In the genomic region with DNA sequence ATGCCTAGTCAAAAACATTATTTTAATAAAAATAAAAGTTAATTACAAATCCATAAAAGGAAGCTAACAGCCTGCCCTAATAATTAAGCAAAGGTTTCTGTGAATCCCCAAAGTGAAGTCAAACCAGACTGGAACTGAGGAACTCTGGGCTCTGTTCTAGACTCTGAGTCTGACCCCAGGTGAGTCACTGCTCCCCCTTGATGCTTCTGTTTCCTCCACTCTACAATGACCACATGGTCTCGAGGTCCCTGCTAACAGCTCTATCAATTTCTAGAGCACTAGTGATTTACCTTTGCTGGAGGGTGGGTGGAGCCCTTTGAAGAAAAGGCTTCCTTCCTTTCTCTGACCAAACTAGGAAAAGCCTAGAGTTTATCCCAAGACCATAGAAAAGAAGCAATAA, we compare ENCODE assay signal across 16 cellular contexts. TPM values are rescaled to one million over a fixed set of nuclear protein-coding genes. Genes with fewer than 3 reads are reported as not detected.
A peak's percentile ranks its signal among the peaks of the same experiment; 100 is the strongest.
DNase-seq lines count a peak whose midpoint lies in the region; ATAC-seq and TF ChIP-seq lines count a peak whose summit lies in the region.
"Had no signal": no experiment of that assay in that cellular context is flagged by ENCODE, and none has a peak within 500 bp of the region (broad histone marks: within the 10 kb centered on the region; RNA-seq: fewer than 3 reads in every experiment).

No MANE protein-coding gene starts in this region.

- H3F3A ChIP-seq in GM23338 (replicated peaks; ENCODE audit: low read depth): no peaks in the 10 kb centered on the region

- H2AFZ ChIP-seq in GM23338: no peak overlapping the region

- H4K20me1 ChIP-seq in GM23338 (replicated peaks; ENCODE audit: insufficient read depth): peaks cover 51% of the 10 kb centered on the region

- H3K79me2 ChIP-seq in GM23338 (replicated peaks; ENCODE audit: insufficient read depth): peaks cover 96% of the 10 kb centered on the region

- H3K27ac Mint-ChIP-seq in CD14-positive monocyte: peak overlapping the region in 5 of 7 donors; percentile 41 to 99 (median 88)
- no peak overlapping the region for H3K27ac Mint-ChIP-seq in GM23338
- H3K27ac Mint-ChIP-seq in activated CD8-positive, alpha-beta T cell treated with anti-CD3 and anti-CD28 coated beads, Interleukin-2, amount 10 ng/mL, durations not matched to agents 7 days and 5 days: peak overlapping the region; percentile 53

- CTCF ChIA-PET in activated CD8-positive, alpha-beta T cell treated with anti-CD3 and anti-CD28 coated beads, Interleukin-2, amount 10 ng/mL, durations not matched to agents 7 days and 5 days (lab: Charles Lee): interaction anchor here (1.2 to 1.5 kb wide), 2 partner anchors 9 to 39 kb away, joined by 5 to 6 read pairs; no protein-coding TSS in a partner anchor

- POLR2A ChIA-PET in activated CD8-positive, alpha-beta T cell treated with anti-CD3 and anti-CD28 coated beads, Interleukin-2, amount 10 ng/mL, durations not matched to agents 7 days and 5 days (lab: Charles Lee): interaction anchor here (0.8 kb wide), 1 partner anchor 30 kb away, joined by 3 read pairs; no protein-coding TSS in a partner anchor

- H3K9me3 Mint-ChIP-seq in CD14-positive monocyte (peaks cover 0 to 4% (median 0%) of the 10 kb centered on the region in 7 donors), GM23338 (no peaks in the 10 kb centered on the region)
- peaks cover 3% of the 10 kb centered on the region for H3K9me3 Mint-ChIP-seq in activated CD8-positive, alpha-beta T cell treated with anti-CD3 and anti-CD28 coated beads, Interleukin-2, amount 10 ng/mL, durations not matched to agents 7 days and 5 days (ENCODE audit: insufficient read depth)

- no peaks in the 10 kb centered on the region for H3K9me3 ChIP-seq in upper lobe of left lung
- H3K9me3 ChIP-seq: prostate gland, tibial artery had no signal

- H3K27me3 ChIP-seq in GM23338 (ENCODE audit: insufficient read depth) (no peaks in the 10 kb centered on the region), upper lobe of left lung (no peaks in the 10 kb centered on the region)
- H3K27me3 ChIP-seq: cardiac muscle cell, tibial artery had no signal

- H3K4me1 Mint-ChIP-seq in CD14-positive monocyte (peaks cover 63% of the 10 kb centered on the region), GM23338 (peaks cover 28% of the 10 kb centered on the region)
- H3K4me1 Mint-ChIP-seq in activated CD8-positive, alpha-beta T cell treated with anti-CD3 and anti-CD28 coated beads, Interleukin-2, amount 10 ng/mL, durations not matched to agents 7 days and 5 days (ENCODE audit: low read depth): peaks cover 68% of the 10 kb centered on the region

- no peak overlapping the region for H3K4me2 ChIP-seq in GM23338

- no peak for TF ChIP-seq EP300 in upper lobe of left lung (IDR thresholded peaks at IDR 0.05)

- peaks cover 10% of the 10 kb centered on the region; the same call in 1 of the 2 replicates for H3K4me1 ChIP-seq in GM23338 (ENCODE audit: insufficient read depth)
- H3K4me1 ChIP-seq in upper lobe of left lung: peaks cover 24 to 33% (median 30%) of the 10 kb centered on the region in 4 donors

- no peaks in the 10 kb centered on the region for H3K27me3 Mint-ChIP-seq in CD14-positive monocyte (ENCODE audit: low read depth in 3 of 3)
- peaks cover 1% of the 10 kb centered on the region for H3K27me3 Mint-ChIP-seq in GM23338 (ENCODE audit: insufficient read depth, low read depth, poor library complexity)
- H3K27me3 Mint-ChIP-seq in activated CD8-positive, alpha-beta T cell treated with anti-CD3 and anti-CD28 coated beads, Interleukin-2, amount 10 ng/mL, durations not matched to agents 7 days and 5 days (ENCODE audit: low read depth): no peaks in the 10 kb centered on the region

- H3K9me2 ChIP-seq in GM23338 (ENCODE audit: insufficient read depth): no peaks in the 10 kb centered on the region

- H3K36me3 ChIP-seq in GM23338 (ENCODE audit: insufficient read depth) (peaks cover 15% of the 10 kb centered on the region), upper lobe of left lung (peaks cover 0 to 50% (median 11%) of the 10 kb centered on the region in 4 donors)
- H3K36me3 ChIP-seq: prostate gland had no signal

- ATAC-seq in GM23338: no peak
- ATAC-seq in activated CD8-positive, alpha-beta T cell treated with anti-CD3 and anti-CD28 coated beads, Interleukin-2, amount 10 ng/mL, durations not matched to agents 7 days and 5 days: peak; percentile 53
- no peak for ATAC-seq in upper lobe of left lung (ENCODE audit: low FRiP score in 2 of 2)
- ATAC-seq: left cardiac atrium, Panc1 had no signal

- H3K36me3 Mint-ChIP-seq in CD14-positive monocyte (peaks cover 48 to 69% of the 10 kb centered on the region in 2 donors), GM23338 (ENCODE audit: low read depth) (peaks cover 44% of the 10 kb centered on the region)
- H3K36me3 Mint-ChIP-seq in activated CD8-positive, alpha-beta T cell treated with anti-CD3 and anti-CD28 coated beads, Interleukin-2, amount 10 ng/mL, durations not matched to agents 7 days and 5 days (ENCODE audit: low read depth): peaks cover 72% of the 10 kb centered on the region

- H3K27ac ChIP-seq in GM23338 (ENCODE audit: low read depth) (peak overlapping the region; percentile 66; the same call in 1 of the 2 replicates), upper lobe of left lung (no peak overlapping the region)
- H3K27ac ChIP-seq: cardiac muscle cell, prostate gland, tibial artery had no signal

- WGBS in upper lobe of left lung, 2 donors: 67 to 80% methylated on average over 1 of the region's 1 CpG

- TF ChIP-seq CTCF in CD14-positive monocyte (IDR thresholded peaks at IDR 0.05): no peak
- TF ChIP-seq CTCF in GM23338 (conservative IDR thresholded peaks at IDR 0.05; ENCODE audit: low read depth in 2 of 2): no peak
- no peak for TF ChIP-seq CTCF in upper lobe of left lung (IDR thresholded peaks at IDR 0.05)

- H3K4me3 ChIP-seq in GM23338 (no peak overlapping the region), upper lobe of left lung (no peak overlapping the region)
- H3K4me3 ChIP-seq: cardiac muscle cell, prostate gland, tibial artery had no signal

- intact Hi-C loops in CD14-positive monocyte (cut with micrococcal nuclease): no loop called here

- TF ChIP-seq POLR2A in upper lobe of left lung (IDR thresholded peaks at IDR 0.05): no peak

- no peak for DNase-seq in CD14-positive monocyte (ENCODE audit: low spot score)
- no peak for DNase-seq in GM23338 (ENCODE audit: low spot score)
- DNase-seq in activated CD8-positive, alpha-beta T cell treated with anti-CD3 and anti-CD28 coated beads, Interleukin-2, amount 10 ng/mL, durations not matched to agents 7 days and 5 days: no peak
- peak; percentile 64 for DNase-seq in kidney tubule cell (ENCODE audit: low spot score)
- no peak for DNase-seq in cerebellar cortex (ENCODE audit: low spot score)
- DNase-seq in upper lobe of left lung: no peak
- DNase-seq in anterior cingulate cortex (lab: John Stamatoyannopoulos, UW): no peak
- DNase-seq in GM03348 (ENCODE audit: low spot score): no peak
- DNase-seq: Karpas-422, left cardiac atrium, NCI-H1694 treated with DMSO at 0.1 percent for 48 hours, NCI-H526, tibial artery had no signal

- no peak overlapping the region for H3K4me3 Mint-ChIP-seq in CD14-positive monocyte
- H3K4me3 Mint-ChIP-seq in GM23338: no peak overlapping the region
- no peak overlapping the region for H3K4me3 Mint-ChIP-seq in activated CD8-positive, alpha-beta T cell treated with anti-CD3 and anti-CD28 coated beads, Interleukin-2, amount 10 ng/mL, durations not matched to agents 7 days and 5 days

TF ChIP-seq in GM23338, 12 proteins besides CTCF, POLR2A, EP300 and RAD21 (continues in another document):
- TF ChIP-seq EZH2 (IDR thresholded peaks at IDR 0.05; ENCODE audit: low read depth, unreplicated experiment): no peak
- TF ChIP-seq REST (IDR thresholded peaks at IDR 0.05; ENCODE audit: unreplicated experiment): no peak
- TF ChIP-seq, protein P1, sequence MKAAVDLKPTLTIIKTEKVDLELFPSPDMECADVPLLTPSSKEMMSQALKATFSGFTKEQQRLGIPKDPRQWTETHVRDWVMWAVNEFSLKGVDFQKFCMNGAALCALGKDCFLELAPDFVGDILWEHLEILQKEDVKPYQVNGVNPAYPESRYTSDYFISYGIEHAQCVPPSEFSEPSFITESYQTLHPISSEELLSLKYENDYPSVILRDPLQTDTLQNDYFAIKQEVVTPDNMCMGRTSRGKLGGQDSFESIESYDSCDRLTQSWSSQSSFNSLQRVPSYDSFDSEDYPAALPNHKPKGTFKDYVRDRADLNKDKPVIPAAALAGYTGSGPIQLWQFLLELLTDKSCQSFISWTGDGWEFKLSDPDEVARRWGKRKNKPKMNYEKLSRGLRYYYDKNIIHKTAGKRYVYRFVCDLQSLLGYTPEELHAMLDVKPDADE (IDR thresholded peaks at IDR 0.05): no peak
- TF ChIP-seq CREB1 (CRISPR knock-in tag; IDR thresholded peaks at IDR 0.05; ENCODE audit: low read depth): no peak
- no peak for TF ChIP-seq JUNB (IDR thresholded peaks at IDR 0.05; ENCODE audit: unreplicated experiment)

RNA-seq across cellular contexts. Expression of gene XPO6, which starts 32.4 kb away (rescaled TPM):
- polyA plus RNA-seq in CD14-positive monocyte: 10 to 100 TPM; 35.7 to 38.3 TPM
- 116 and 178 TPM in 2 replicates for total RNA-seq in GM23338 (2014; rRNA removed; shearing (Covaris generic))
- polyA plus RNA-seq in GM23338 (2016; fragmentation: Nextera tagmentation; extraction: Ambion mirVana): 83.9 and 89.8 TPM in 2 replicates
- total RNA-seq in activated CD8-positive, alpha-beta T cell treated with anti-CD3 and anti-CD28 coated beads, Interleukin-2, amount 10 ng/mL, durations not matched to agents 7 days and 5 days: 100 to 1,000 TPM; 206 to 209 TPM
- total RNA-seq in upper lobe of left lung: 100 to 1,000 TPM in 5 of 6 donors, 10 to 100 TPM in 1; 95.5 to 256 (median 129) TPM
